In genomic region chr5:178298283-178298807, GRCh38 we compare ENCODE assay signal across 23 cellular contexts.
"Had no signal": no experiment of that assay in that cellular context is flagged by ENCODE, and none has a peak within 500 bp of the region (broad histone marks: within the 10 kb centered on the region; RNA-seq: fewer than 3 reads in every experiment).

No MANE protein-coding gene starts in this region.

- H3K9me3 Mint-ChIP-seq: central memory CD8-positive, alpha-beta T cell; dendritic cell treated with granulocyte-macrophage colony-stimulating factor and Interleukin-4, amounts not matched to agents 40 ng/mL and 50 ng/mL, for 4 days; stimulated activated naive CD8-positive, alpha-beta T cell treated with anti-CD3 and anti-CD28 coated beads, Interleukin-15, Interleukin-2, amounts not matched to agents 100 ng/mL and 50 ng/mL, for 24 hours had no signal

- H3K4me1 ChIP-seq: body of pancreas, foreskin keratinocyte, parathyroid adenoma had no signal

- DNase-seq: activated CD4-positive, alpha-beta memory T cell treated with anti-CD3 and anti-CD28 coated beads for 36 hours; activated CD4-positive, alpha-beta T cell treated with anti-CD3 and anti-CD28 coated beads for 36 hours; activated CD8-positive, alpha-beta memory T cell treated with anti-CD3 and anti-CD28 coated beads, Interleukin-2, amount 10 ng/mL, durations not matched to agents 7 days and 5 days; activated gamma-delta T cell; activated T-cell treated with anti-CD3 and anti-CD28 coated beads, Interleukin-2, amount 50 U/mL, for 4 hours; amniotic stem cell; effector memory CD4-positive, alpha-beta T cell; foreskin keratinocyte; midbrain; small intestine; stimulated activated CD4-positive, alpha-beta T cell treated with anti-CD3 and anti-CD28 coated beads, Interleukin-4, amount 100 ng/mL, for 4 hours; stimulated activated CD8-positive, alpha-beta memory T cell treated with anti-CD3 and anti-CD28 coated beads, Interleukin-4, amount 100 ng/mL, for 48 hours; T-helper 1 cell had no signal

- H3K4me3 ChIP-seq: body of pancreas, lung, SK-N-MC had no signal

- H3K4me1 Mint-ChIP-seq: activated CD4-positive, alpha-beta T cell treated with anti-CD3 and anti-CD28 coated beads for 36 hours; activated CD8-positive, alpha-beta memory T cell treated with anti-CD3 and anti-CD28 coated beads, Interleukin-2, amount 10 ng/mL, durations not matched to agents 7 days and 5 days; central memory CD8-positive, alpha-beta T cell had no signal

- H3K27me3 Mint-ChIP-seq: activated naive CD8-positive, alpha-beta T cell; stimulated activated naive CD8-positive, alpha-beta T cell treated with anti-CD3 and anti-CD28 coated beads, Interleukin-15, Interleukin-2, amounts not matched to agents 100 ng/mL and 50 ng/mL, for 24 hours had no signal

- H3K36me3 Mint-ChIP-seq: activated CD4-positive, alpha-beta memory T cell treated with anti-CD3 and anti-CD28 coated beads for 36 hours; activated CD8-positive, alpha-beta memory T cell treated with anti-CD3 and anti-CD28 coated beads, Interleukin-2, amount 10 ng/mL, durations not matched to agents 7 days and 5 days had no signal

- H3K9me3 ChIP-seq: body of pancreas had no signal

- H3K27ac Mint-ChIP-seq: activated CD4-positive, alpha-beta memory T cell treated with anti-CD3 and anti-CD28 coated beads for 36 hours; activated CD4-positive, alpha-beta T cell treated with anti-CD3 and anti-CD28 coated beads for 36 hours; activated CD8-positive, alpha-beta memory T cell treated with anti-CD3 and anti-CD28 coated beads, Interleukin-2, amount 10 ng/mL, durations not matched to agents 7 days and 5 days; activated naive CD8-positive, alpha-beta T cell; dendritic cell treated with granulocyte-macrophage colony-stimulating factor and Interleukin-4, amounts not matched to agents 40 ng/mL and 50 ng/mL, for 4 days; stimulated activated naive CD8-positive, alpha-beta T cell treated with anti-CD3 and anti-CD28 coated beads, Interleukin-15, Interleukin-2, amounts not matched to agents 100 ng/mL and 50 ng/mL, for 24 hours had no signal

- FAIRE-seq: small intestine, urothelium cell line had no signal

- H3K27ac ChIP-seq: body of pancreas, foreskin keratinocyte, parathyroid adenoma, SK-N-MC, VCaP had no signal

- H3K4me3 Mint-ChIP-seq: activated CD4-positive, alpha-beta memory T cell treated with anti-CD3 and anti-CD28 coated beads for 36 hours; activated CD4-positive, alpha-beta T cell treated with anti-CD3 and anti-CD28 coated beads for 36 hours; activated CD8-positive, alpha-beta memory T cell treated with anti-CD3 and anti-CD28 coated beads, Interleukin-2, amount 10 ng/mL, durations not matched to agents 7 days and 5 days; activated naive CD8-positive, alpha-beta T cell; activated T-cell treated with anti-CD3 and anti-CD28 coated beads, Interleukin-2, amount 50 U/mL, for 4 hours; central memory CD8-positive, alpha-beta T cell; dendritic cell treated with granulocyte-macrophage colony-stimulating factor and Interleukin-4, amounts not matched to agents 40 ng/mL and 50 ng/mL, for 4 days; stimulated activated naive CD8-positive, alpha-beta T cell treated with anti-CD3 and anti-CD28 coated beads, Interleukin-15, Interleukin-2, amounts not matched to agents 100 ng/mL and 50 ng/mL, for 24 hours had no signal

- H3K27me3 ChIP-seq: body of pancreas, foreskin keratinocyte had no signal
